ENCODE assay signal across 8 cellular contexts in the genomic region with DNA sequence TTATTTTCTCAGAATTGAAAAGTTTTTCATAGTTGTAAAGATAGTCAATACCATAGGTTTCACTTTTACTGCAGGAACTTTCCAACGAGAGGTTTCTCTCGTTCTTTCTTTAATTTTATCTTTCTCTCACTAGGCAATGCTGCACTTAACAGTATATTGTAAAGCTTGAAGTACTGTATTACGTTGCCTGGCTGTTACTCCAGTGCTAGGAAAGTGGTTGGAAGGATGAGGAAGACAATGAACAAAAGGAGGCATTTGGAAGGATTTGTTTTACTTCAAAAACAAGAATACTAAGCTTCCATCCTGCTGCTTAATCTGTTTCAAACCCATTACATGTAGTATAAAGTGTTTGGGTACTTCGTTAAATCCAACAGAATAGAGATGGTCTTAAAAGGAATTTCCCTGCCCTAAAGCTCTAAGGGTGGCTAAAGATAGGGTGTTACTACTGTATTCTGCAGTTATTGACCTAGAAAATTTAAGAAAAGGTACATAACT.
A peak's percentile ranks its signal among the peaks of the same experiment; 100 is the strongest.
DNase-seq lines count a peak whose midpoint lies in the region; ATAC-seq and TF ChIP-seq lines count a peak whose summit lies in the region.

No MANE protein-coding gene starts in this region.

- H3K27ac ChIP-seq in coronary artery, result peak overlapping the region; percentile 66 to 84

- peaks cover 5% of the 10 kb centered on the region for H3K4me1 ChIP-seq in mucosa of stomach (ENCODE audit: control insufficient read depth, insufficient read depth, low read length)

- DNase-seq in GM12865 (ENCODE audit: low read depth) (no peak), NCI-H146 (lab: John Stamatoyannopoulos, UW) (peak; percentile 33), coronary artery (ENCODE audit: low spot score) (no peak), T-helper 9 cell (no peak), GM03348 (ENCODE audit: low spot score) (no peak)

- H3K9me3 ChIP-seq in mucosa of stomach (ENCODE audit: control insufficient read depth, low read length), result no peaks in the 10 kb centered on the region

- TF ChIP-seq CTCF in GM12865 (IDR thresholded peaks at IDR 0.05; ENCODE audit: insufficient read depth, low read depth, low read length, missing control alignments) (no peak), coronary artery (IDR thresholded peaks at IDR 0.05) (no peak)

- H3K36me3 ChIP-seq in mucosa of stomach (ENCODE audit: control insufficient read depth, insufficient read depth, low read length), result no peaks in the 10 kb centered on the region

- ATAC-seq in GM21526 (IDR thresholded peaks at IDR 0.05; ENCODE audit: low FRiP score, unreplicated experiment) (no peak), HG02981 (IDR thresholded peaks at IDR 0.05; ENCODE audit: unreplicated experiment) (no peak)

- H3K4me3 ChIP-seq in GM12865 (ENCODE audit: low read depth, low read length), result peak overlapping the region; percentile 66
- H3K4me3 ChIP-seq in coronary artery, result peak overlapping the region; percentile 85
- peak overlapping the region; percentile 92 for H3K4me3 ChIP-seq in mucosa of stomach (ENCODE audit: low read length)

- peak overlapping the region; percentile 89 for H3K9ac ChIP-seq in mucosa of stomach (ENCODE audit: low read length)

- H3K27me3 ChIP-seq in mucosa of stomach (ENCODE audit: control insufficient read depth, insufficient read depth, low read length), result no peaks in the 10 kb centered on the region
